In the genomic region with DNA sequence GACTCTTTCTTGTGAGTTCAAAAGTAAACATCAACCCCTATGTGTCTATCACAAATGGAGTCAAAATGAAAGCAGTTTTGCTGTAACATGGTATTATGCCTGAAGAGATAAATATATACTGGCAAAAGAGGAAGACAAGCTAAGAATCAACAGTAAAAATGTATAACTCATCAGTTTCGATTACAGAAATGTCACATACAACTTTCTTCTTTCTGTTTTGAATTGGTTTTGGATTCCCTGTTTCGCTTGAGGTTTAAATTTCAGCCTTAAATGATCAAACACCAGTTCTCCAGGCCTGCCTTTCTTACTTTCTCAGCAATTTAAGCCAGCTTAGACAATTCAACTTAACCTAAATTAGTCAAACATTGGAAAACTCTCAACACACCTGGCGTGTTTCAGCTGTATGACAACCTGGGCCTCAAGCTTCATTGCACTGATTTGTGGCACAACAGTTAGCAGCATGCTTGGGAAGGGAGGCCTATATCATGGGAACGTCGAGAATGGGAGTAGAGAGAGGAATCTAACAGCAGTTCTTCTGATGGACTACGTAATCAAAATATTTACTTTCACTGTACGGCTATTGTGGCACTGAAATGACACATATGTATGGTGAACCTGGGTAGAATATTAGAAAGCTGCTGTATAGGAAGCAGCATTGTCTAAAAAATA, we compare ENCODE assay signal across 9 cellular contexts. TPM values are rescaled to one million over a fixed set of nuclear protein-coding genes. Genes with fewer than 3 reads are reported as not detected.
DNase-seq lines count a peak whose midpoint lies in the region; ATAC-seq, FAIRE-seq and TF ChIP-seq lines count a peak whose summit lies in the region.
"Had no signal": no experiment of that assay in that cellular context is flagged by ENCODE, and none has a peak within 500 bp of the region (broad histone marks: within the 10 kb centered on the region; RNA-seq: fewer than 3 reads in every experiment).

No MANE protein-coding gene starts in this region.

- no peaks in the 10 kb centered on the region for H3K27me3 ChIP-seq in layer of hippocampus (ENCODE audit: control insufficient read depth, insufficient read depth, low read length)

- no peak overlapping the region for H3K27ac Mint-ChIP-seq in activated CD8-positive, alpha-beta T cell treated with anti-CD3 and anti-CD28 coated beads for 36 hours

- intact Hi-C loops in activated CD8-positive, alpha-beta T cell treated with anti-CD3 and anti-CD28 coated beads for 36 hours (cut with micrococcal nuclease) = no loop called here

- ATAC-seq in GM18498 (IDR thresholded peaks at IDR 0.05; ENCODE audit: unreplicated experiment) (peak; percentile 88), GM21619 (IDR thresholded peaks at IDR 0.05; ENCODE audit: unreplicated experiment) (peak; percentile 94)
- no peak for ATAC-seq in activated CD8-positive, alpha-beta T cell treated with anti-CD3 and anti-CD28 coated beads for 36 hours

- TF ChIP-seq CTCF in activated CD8-positive, alpha-beta T cell treated with anti-CD3 and anti-CD28 coated beads for 36 hours (IDR thresholded peaks at IDR 0.05) = no peak

- H3K27ac ChIP-seq in layer of hippocampus (ENCODE audit: low read depth, low read length) = peak overlapping the region; percentile 15
- H3K27ac ChIP-seq: SK-N-MC had no signal

- H3K4me3 Mint-ChIP-seq in activated CD8-positive, alpha-beta T cell treated with anti-CD3 and anti-CD28 coated beads for 36 hours = no peak overlapping the region

- DNase-seq in HTR-8/SVneo (ENCODE audit: insufficient read length, low spot score) (no peak), retina (no peak), C1 segment of cervical spinal cord (lab: John Stamatoyannopoulos, UW) (no peak), GDM1 (lab: John Stamatoyannopoulos, UW) (no peak)
- no peak for DNase-seq in activated CD8-positive, alpha-beta T cell treated with anti-CD3 and anti-CD28 coated beads for 36 hours

- FAIRE-seq in HTR-8/SVneo (lab: Jason Lieb, UNC) = peak; percentile 60

- no peaks in the 10 kb centered on the region for H3K27me3 Mint-ChIP-seq in activated CD8-positive, alpha-beta T cell treated with anti-CD3 and anti-CD28 coated beads for 36 hours

- POLR2A ChIA-PET in activated CD8-positive, alpha-beta T cell treated with anti-CD3 and anti-CD28 coated beads for 36 hours (lab: Charles Lee) = no interaction called here

- H3K9me3 Mint-ChIP-seq in activated CD8-positive, alpha-beta T cell treated with anti-CD3 and anti-CD28 coated beads for 36 hours = no peaks in the 10 kb centered on the region

- H3K36me3 Mint-ChIP-seq in activated CD8-positive, alpha-beta T cell treated with anti-CD3 and anti-CD28 coated beads for 36 hours (ENCODE audit: low read depth) = no peaks in the 10 kb centered on the region

- H3K4me1 Mint-ChIP-seq in activated CD8-positive, alpha-beta T cell treated with anti-CD3 and anti-CD28 coated beads for 36 hours (ENCODE audit: low read depth) = peaks cover 4% of the 10 kb centered on the region

- CTCF ChIA-PET in activated CD8-positive, alpha-beta T cell treated with anti-CD3 and anti-CD28 coated beads for 36 hours (lab: Charles Lee) = interaction anchor here (1.3 kb wide), 1 partner anchor 53 kb away, joined by 5 read pairs; no protein-coding TSS in a partner anchor

RNA-seq across cellular contexts. Expression of gene MARCKS, which starts 51.8 kb away (rescaled TPM):
- under 1 TPM; 0.47 to 0.83 TPM for total RNA-seq in activated CD8-positive, alpha-beta T cell treated with anti-CD3 and anti-CD28 coated beads for 36 hours
